In genomic region chr1:165871311-165872067, GRCh38 we compare ENCODE assay signal across 8 cellular contexts. TPM values are rescaled to one million over a fixed set of nuclear protein-coding genes. Genes with fewer than 3 reads are reported as not detected.
DNase-seq lines count a peak whose midpoint lies in the region; ATAC-seq and TF ChIP-seq lines count a peak whose summit lies in the region.

No MANE protein-coding gene starts in this region.

- H3K27me3 ChIP-seq in SJCRH30 (no peaks in the 10 kb centered on the region), ovary (no peaks in the 10 kb centered on the region)

- H3K36me3 ChIP-seq in SJCRH30, result no peaks in the 10 kb centered on the region
- no peaks in the 10 kb centered on the region for H3K36me3 ChIP-seq in ovary

- no peak for TF ChIP-seq POLR2A in ovary (IDR thresholded peaks at IDR 0.05)

- H3K4me3 ChIP-seq in SJCRH30 (no peak overlapping the region), ovary (no peak overlapping the region)

- ATAC-seq in GM19324 (IDR thresholded peaks at IDR 0.05; ENCODE audit: low FRiP score, unreplicated experiment) (peak; percentile 79), HG03342 (IDR thresholded peaks at IDR 0.05; ENCODE audit: unreplicated experiment) (peak; percentile 71)

- H3K9me3 Mint-ChIP-seq in activated naive CD4-positive, alpha-beta T cell treated with anti-CD3 and anti-CD28 coated beads, Interleukin-2, amount 10 ng/mL, durations not matched to agents 7 days and 5 days, result no peaks in the 10 kb centered on the region
- no peaks in the 10 kb centered on the region for H3K9me3 Mint-ChIP-seq in immature natural killer cell

- no peaks in the 10 kb centered on the region for H3K9me3 ChIP-seq in SJCRH30 (replicated peaks)
- no peaks in the 10 kb centered on the region for H3K9me3 ChIP-seq in ovary

- DNase-seq in CMK (ENCODE audit: low read depth), result peak; percentile 99
- peak; percentile 73 to 89 for DNase-seq in SJCRH30
- peak; percentile 82 for DNase-seq in activated naive CD4-positive, alpha-beta T cell treated with anti-CD3 and anti-CD28 coated beads, Interleukin-2, amount 10 ng/mL, durations not matched to agents 7 days and 5 days
- DNase-seq in immature natural killer cell, result peak; percentile 72 to 78 (median 75)
- DNase-seq in stimulated activated CD8-positive, alpha-beta memory T cell treated with anti-CD3 and anti-CD28 coated beads, Interleukin-7, amount 100 ng/mL, for 24 hours (ENCODE audit: low read depth), result peak; percentile 4
- DNase-seq in ovary, result no peak

- peaks cover 7% of the 10 kb centered on the region; the same call in 1 of the 2 replicates for H3K4me1 ChIP-seq in SJCRH30
- H3K4me1 ChIP-seq in ovary (ENCODE audit: insufficient read depth), result no peaks in the 10 kb centered on the region

- peak overlapping the region; percentile 33 for H3K4me3 Mint-ChIP-seq in activated naive CD4-positive, alpha-beta T cell treated with anti-CD3 and anti-CD28 coated beads, Interleukin-2, amount 10 ng/mL, durations not matched to agents 7 days and 5 days
- H3K4me3 Mint-ChIP-seq in immature natural killer cell, result peak overlapping the region; percentile 59 to 72 (median 62)

- WGBS in ovary, 3 donors, result 58 to 65% (median 65%) methylated on average over 4 of the region's 4 CpGs

- peak overlapping the region; percentile 74 for H3K27ac Mint-ChIP-seq in activated naive CD4-positive, alpha-beta T cell treated with anti-CD3 and anti-CD28 coated beads, Interleukin-2, amount 10 ng/mL, durations not matched to agents 7 days and 5 days
- H3K27ac Mint-ChIP-seq in immature natural killer cell, result peak overlapping the region; percentile 77 to 95 (median 82)

- no peaks in the 10 kb centered on the region for H3K36me3 Mint-ChIP-seq in activated naive CD4-positive, alpha-beta T cell treated with anti-CD3 and anti-CD28 coated beads, Interleukin-2, amount 10 ng/mL, durations not matched to agents 7 days and 5 days
- no peaks in the 10 kb centered on the region for H3K36me3 Mint-ChIP-seq in immature natural killer cell

- intact Hi-C loops in ovary (cut with DNase I), result no loop called here

- H3K27ac ChIP-seq in SJCRH30 (peak overlapping the region; percentile 44), ovary (no peak overlapping the region)

- H3K27me3 Mint-ChIP-seq in activated naive CD4-positive, alpha-beta T cell treated with anti-CD3 and anti-CD28 coated beads, Interleukin-2, amount 10 ng/mL, durations not matched to agents 7 days and 5 days, result peaks cover 4% of the 10 kb centered on the region
- peaks cover 0 to 8% (median 3%) of the 10 kb centered on the region in 3 donors for H3K27me3 Mint-ChIP-seq in immature natural killer cell (ENCODE audit: low read depth in 3 of 3)

- no peak for TF ChIP-seq CTCF in ovary (IDR thresholded peaks at IDR 0.05)

- TF ChIP-seq EP300 in ovary (IDR thresholded peaks at IDR 0.05), result no peak

- H3K4me1 Mint-ChIP-seq in activated naive CD4-positive, alpha-beta T cell treated with anti-CD3 and anti-CD28 coated beads, Interleukin-2, amount 10 ng/mL, durations not matched to agents 7 days and 5 days, result peaks cover 34% of the 10 kb centered on the region
- peaks cover 43 to 83% of the 10 kb centered on the region in 2 donors for H3K4me1 Mint-ChIP-seq in immature natural killer cell

- CTCF ChIA-PET in activated naive CD4-positive, alpha-beta T cell treated with anti-CD3 and anti-CD28 coated beads, Interleukin-2, amount 10 ng/mL, durations not matched to agents 7 days and 5 days (lab: Charles Lee), result interaction anchor here (0.7 to 1.6 kb wide), 9 partner anchors 16 to 271 kb away, joined by 3 to 9 read pairs (median 5); partner anchors contain the start of genes TMCO1 and UCK2

RNA-seq across cellular contexts. Expression of gene UCK2, which starts 44.1 kb away (rescaled TPM):
- total RNA-seq in SJCRH30 (2014; rRNA removed; shearing (Covaris generic)), result 84.2 and 85.0 TPM in 2 replicates
- polyA plus RNA-seq in immature natural killer cell, result 10 to 100 TPM; 18.4 to 28.7 (median 24.8) TPM
- 10 to 100 TPM; 13.2 to 22.7 (median 17.1) TPM for total RNA-seq in ovary
- polyA plus RNA-seq in ovary, result 10 to 100 TPM in 1 of 2 donors, 1 to 10 TPM in 1; 7.3 to 12.8 TPM

Comparison
In these comparisons a context has a peak if more than half of its experiments do, and no peak if none do; other contexts are left out.
1. DNase-seq: peak in CMK (single experiment), SJCRH30 (2 of 2), activated naive CD4-positive, alpha-beta T cell treated with anti-CD3 and anti-CD28 coated beads, Interleukin-2, amount 10 ng/mL, durations not matched to agents 7 days and 5 days (single experiment), immature natural killer cell (3 of 3) and stimulated activated CD8-positive, alpha-beta memory T cell treated with anti-CD3 and anti-CD28 coated beads, Interleukin-7, amount 100 ng/mL, for 24 hours (single experiment); none in ovary (0 of 5).